Comparison of ENCODE assay signal across 17 cellular contexts in genomic region chr6:98848539-98849210, GRCh38. TPM values are rescaled to one million over a fixed set of nuclear protein-coding genes. Genes with fewer than 3 reads are reported as not detected.
DNase-seq lines count a peak whose midpoint lies in the region; ATAC-seq and TF ChIP-seq lines count a peak whose summit lies in the region.
"Had no signal": no experiment of that assay in that cellular context is flagged by ENCODE, and none has a peak within 500 bp of the region (broad histone marks: within the 10 kb centered on the region; RNA-seq: fewer than 3 reads in every experiment).

No MANE protein-coding gene starts in this region.

- peaks cover 46% of the 10 kb centered on the region for H3K36me3 ChIP-seq in SK-N-MC (ENCODE audit: insufficient read depth, low read length)
- H3K36me3 ChIP-seq in iPS-15b (ENCODE audit: control insufficient read depth, insufficient read depth, low read length): no peaks in the 10 kb centered on the region
- H3K36me3 ChIP-seq in smooth muscle cell (ENCODE audit: low read depth): no peaks in the 10 kb centered on the region
- H3K36me3 ChIP-seq: MG63, neutrophil, thyroid gland had no signal

- H3F3A ChIP-seq in smooth muscle cell (ENCODE audit: low read depth): no peaks in the 10 kb centered on the region

- H3K9me3 ChIP-seq in SK-N-MC (ENCODE audit: low read depth, low read length): no peaks in the 10 kb centered on the region
- H3K9me3 ChIP-seq in iPS-15b (ENCODE audit: control insufficient read depth, insufficient read depth, low read length): no peaks in the 10 kb centered on the region
- H3K9me3 ChIP-seq in smooth muscle cell (replicated peaks; ENCODE audit: low read depth): no peaks in the 10 kb centered on the region
- H3K9me3 ChIP-seq: MG63, neutrophil, thyroid gland had no signal

- H3K4me3 ChIP-seq in SK-N-MC: no peak overlapping the region
- H3K4me3 ChIP-seq in iPS-15b (ENCODE audit: low read depth, low read length): peak overlapping the region; percentile 64
- peak overlapping the region; percentile 40 for H3K4me3 ChIP-seq in smooth muscle cell
- H3K4me3 ChIP-seq: MG63, thyroid gland had no signal

- H3K27me3 ChIP-seq in iPS-15b (ENCODE audit: control insufficient read depth, insufficient read depth, low read length): peaks cover 63% of the 10 kb centered on the region
- H3K27me3 ChIP-seq in smooth muscle cell (ENCODE audit: low read depth): peaks cover 81% of the 10 kb centered on the region

- no peaks in the 10 kb centered on the region for H3K79me2 ChIP-seq in smooth muscle cell (ENCODE audit: low read depth)

- 68% methylated on average over 15 of the region's 17 CpGs for WGBS in smooth muscle cell (ENCODE audit: low lambda C conversion rate)

- ATAC-seq in GM21737 (IDR thresholded peaks at IDR 0.05; ENCODE audit: unreplicated experiment): peak; percentile 7
- ATAC-seq: SK-N-SH treated with all-trans-retinoic acid at 6 μM for 48 hours had no signal

- H3K27ac ChIP-seq in SK-N-MC (peak overlapping the region; percentile 37; the same call in 1 of the 2 replicates), smooth muscle cell (ENCODE audit: low read depth) (no peak overlapping the region)
- H3K27ac ChIP-seq: neutrophil, thyroid gland had no signal

- H3K4me2 ChIP-seq in smooth muscle cell: peak overlapping the region; percentile 86

- no peak overlapping the region for H2AFZ ChIP-seq in smooth muscle cell (ENCODE audit: low read depth)

- H3K9ac ChIP-seq in SK-N-MC (ENCODE audit: insufficient read length) (no peak overlapping the region), iPS-15b (ENCODE audit: low read depth, low read length) (no peak overlapping the region), smooth muscle cell (ENCODE audit: low read depth) (no peak overlapping the region)

- H4K20me1 ChIP-seq in smooth muscle cell (ENCODE audit: low read depth): no peaks in the 10 kb centered on the region

- DNase-seq in SK-N-MC (ENCODE audit: low read depth, low spot score) (no peak), smooth muscle cell (lab: John Stamatoyannopoulos, UW; ENCODE audit: unreplicated experiment) (no peak), middle frontal gyrus (ENCODE audit: extremely low spot score, low spot score) (no peak), DMS53 (lab: John Stamatoyannopoulos, UW) (no peak), HCEC 1CT (no peak)
- DNase-seq: activated CD4-positive, alpha-beta T cell treated with anti-CD3 and anti-CD28 coated beads for 1 hour; activated CD8-positive, alpha-beta memory T cell treated with anti-CD3 and anti-CD28 coated beads for 24 hours; activated naive CD4-positive, alpha-beta T cell treated with anti-CD3 and anti-CD28 coated beads, Interleukin-2, amount 10 ng/mL, durations not matched to agents 7 days and 5 days; MG63; midbrain; NCI-H2029; thyroid gland had no signal

- H3K4me1 ChIP-seq in iPS-15b (ENCODE audit: control insufficient read depth, insufficient read depth, low read length): peaks cover 6% of the 10 kb centered on the region
- H3K4me1 ChIP-seq in smooth muscle cell (ENCODE audit: low read depth): peaks cover 19% of the 10 kb centered on the region

- TF ChIP-seq CTCF in smooth muscle cell (IDR thresholded peaks at IDR 0.05; ENCODE audit: borderline replicate concordance, insufficient read depth, poor library complexity, severe bottlenecking): no peak

RNA-seq across cellular contexts. Expression of gene POU3F2, which starts 14.3 kb away (rescaled TPM):
- not detected in 2 replicates for total RNA-seq in smooth muscle cell
- polyA plus RNA-seq in smooth muscle cell: 0.12 TPM in 1 of 2 replicates, not detected in the other
- total RNA-seq: NCI-H460, thyroid gland had no signal
